Comparison of ENCODE assay signal across 30 cellular contexts in the genomic region with DNA sequence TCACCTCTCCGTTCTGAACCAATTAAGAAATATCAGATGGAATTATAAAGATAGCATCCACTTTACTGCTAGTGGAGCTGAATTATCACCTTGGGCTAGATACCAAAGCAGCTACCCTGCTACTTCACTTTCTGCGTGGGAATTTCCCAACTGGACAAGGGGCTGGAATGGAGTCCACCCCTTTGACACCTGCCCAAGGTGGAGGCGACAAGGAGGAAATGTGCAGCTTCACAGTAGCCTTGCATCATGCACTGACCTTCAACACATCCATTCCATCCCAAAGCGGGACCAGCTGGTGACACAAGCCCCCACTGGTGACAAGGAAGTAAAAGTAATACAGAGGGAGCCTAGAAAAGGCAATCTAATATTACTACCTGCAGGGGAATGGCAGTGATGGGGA. TPM values are rescaled to one million over a fixed set of nuclear protein-coding genes. Genes with fewer than 3 reads are reported as not detected.
"Had no signal": no experiment of that assay in that cellular context is flagged by ENCODE, and none has a peak within 500 bp of the region (broad histone marks: within the 10 kb centered on the region; RNA-seq: fewer than 3 reads in every experiment).

No MANE protein-coding gene starts in this region.

- H3K4me3 ChIP-seq: colonic mucosa, esophagus squamous epithelium, gastrocnemius medialis, heart right ventricle, left lung, lower lobe of right lung, mucosa of descending colon had no signal

- ATAC-seq: effector memory CD8-positive, alpha-beta T cell; esophagus mucosa; gastrocnemius medialis; heart right ventricle; left cardiac atrium; left lung; left ventricle myocardium superior; lower lobe of right lung; mucosa of descending colon had no signal

- H3K4me1 Mint-ChIP-seq: endodermal cell, mesothelial cell of epicardium had no signal

- H3K27ac ChIP-seq: colonic mucosa, epithelial cell of prostate, esophagus squamous epithelium, gastrocnemius medialis, heart right ventricle, left lung, lower lobe of right lung had no signal

- H3K4me1 ChIP-seq: colonic mucosa, esophagus squamous epithelium, gastrocnemius medialis, heart right ventricle, left lung, lower lobe of right lung had no signal

- H3K27me3 ChIP-seq: colonic mucosa, esophagus squamous epithelium, gastrocnemius medialis, heart right ventricle, left lung had no signal

- H3K27ac Mint-ChIP-seq: dendritic cell treated with granulocyte-macrophage colony-stimulating factor and Interleukin-4, amounts not matched to agents 40 ng/mL and 50 ng/mL, for 4 days; effector memory CD8-positive, alpha-beta T cell; endodermal cell; mesothelial cell of epicardium had no signal

- H3K4me3 Mint-ChIP-seq: dendritic cell treated with granulocyte-macrophage colony-stimulating factor and Interleukin-4, amounts not matched to agents 40 ng/mL and 50 ng/mL, for 4 days; effector memory CD8-positive, alpha-beta T cell; endodermal cell; mesothelial cell of epicardium had no signal

- DNase-seq: colonic mucosa; cortex of kidney; effector CD8-positive, alpha-beta T cell; effector memory CD8-positive, alpha-beta T cell; endodermal cell; erythroblast; esophagus squamous epithelium; foreskin fibroblast; foreskin melanocyte; gastrocnemius medialis; glutamatergic neuron; head of caudate nucleus; heart right ventricle; hippocampal formation; left cardiac atrium; left lung; left ventricle myocardium superior; lower lobe of right lung; mesenchymal stem cell; mucosa of descending colon had no signal

- H3K9me3 Mint-ChIP-seq: dendritic cell treated with granulocyte-macrophage colony-stimulating factor and Interleukin-4, amounts not matched to agents 40 ng/mL and 50 ng/mL, for 4 days; endodermal cell had no signal

- H3K27me3 Mint-ChIP-seq: dendritic cell treated with granulocyte-macrophage colony-stimulating factor and Interleukin-4, amounts not matched to agents 40 ng/mL and 50 ng/mL, for 4 days; effector memory CD8-positive, alpha-beta T cell had no signal

- H3K36me3 ChIP-seq: colonic mucosa, esophagus squamous epithelium, gastrocnemius medialis, heart right ventricle, left lung, lower lobe of right lung had no signal

- H3K9me3 ChIP-seq: colonic mucosa, esophagus squamous epithelium, gastrocnemius medialis, lower lobe of right lung, mucosa of descending colon had no signal

- FAIRE-seq: endometrium, islet of Langerhans, keratinocyte had no signal

RNA-seq across cellular contexts. Expression of gene CTNND2, which starts 30.7 kb away (rescaled TPM):
- total RNA-seq: dermis microvascular lymphatic vessel endothelial cell, esophagus mucosa, glomerular endothelial cell, lung microvascular endothelial cell had no signal
- polyA plus RNA-seq: keratinocyte had no signal
